ENCODE assay signal across 32 cellular contexts in genomic region chr14:71240154-71240553, GRCh38.
"Had no signal": no experiment of that assay in that cellular context is flagged by ENCODE, and none has a peak within 500 bp of the region (broad histone marks: within the 10 kb centered on the region; RNA-seq: fewer than 3 reads in every experiment).

No MANE protein-coding gene starts in this region.

- ATAC-seq: activated naive CD4-positive, alpha-beta T cell treated with anti-CD3 and anti-CD28 coated beads, Interleukin-2, amount 50 U/mL, for 72 hours; activated T-cell treated with anti-CD3 and anti-CD28 coated beads, Interleukin-2, amount 50 U/mL, for 72 hours; gastrocnemius medialis; mucosa of descending colon; sciatic nerve; stimulated activated naive CD8-positive, alpha-beta T cell treated with anti-CD3 and anti-CD28 coated beads, Interleukin-15, amount 100 ng/mL, for 72 hours had no signal

- H3K9me3 Mint-ChIP-seq: activated naive CD4-positive, alpha-beta T cell treated with anti-CD3 and anti-CD28 coated beads, Interleukin-2, amount 50 U/mL, for 72 hours; brain; nephron; T-helper 1 cell treated with Interleukin-12 subunit alpha and Interleukin-12 subunit beta and Interleukin-4 antibody, amounts not matched to agents 30 μg/mL and 1 μg/mL, for 36 hours had no signal

- H3K27ac ChIP-seq: adrenal gland, ascending aorta, cardiac muscle cell, colonic mucosa, epithelial cell of prostate, gastrocnemius medialis, left ventricle myocardium inferior, ovary, skin epidermis, upper lobe of left lung, VCaP had no signal

- H3K4me1 ChIP-seq: colonic mucosa, gastrocnemius medialis, upper lobe of left lung had no signal

- H3K27me3 ChIP-seq: adrenal gland, ascending aorta, cardiac muscle cell, colonic mucosa, gastrocnemius medialis, ovary, upper lobe of left lung had no signal

- H3K36me3 Mint-ChIP-seq: activated naive CD4-positive, alpha-beta T cell treated with anti-CD3 and anti-CD28 coated beads, Interleukin-2, amount 50 U/mL, for 72 hours; brain had no signal

- H3K27ac Mint-ChIP-seq: activated naive CD4-positive, alpha-beta T cell treated with anti-CD3 and anti-CD28 coated beads, Interleukin-2, amount 50 U/mL, for 72 hours; activated T-cell treated with anti-CD3 and anti-CD28 coated beads, Interleukin-2, amount 50 U/mL, for 72 hours; brain; nephron; progenitor cell of endocrine pancreas; stimulated activated naive CD8-positive, alpha-beta T cell treated with anti-CD3 and anti-CD28 coated beads, Interleukin-15, amount 100 ng/mL, for 72 hours; T-helper 1 cell treated with Interleukin-12 subunit alpha and Interleukin-12 subunit beta and Interleukin-4 antibody, amounts not matched to agents 30 μg/mL and 1 μg/mL, for 36 hours had no signal

- H3K9me3 ChIP-seq: adrenal gland, ascending aorta, colonic mucosa, gastrocnemius medialis, left ventricle myocardium inferior, mucosa of descending colon, ovary, upper lobe of left lung had no signal

- H3K27me3 Mint-ChIP-seq: progenitor cell of endocrine pancreas had no signal

- H3K4me3 ChIP-seq: adrenal gland, ascending aorta, cardiac muscle cell, colonic mucosa, gastrocnemius medialis, left ventricle myocardium inferior, lung, mucosa of descending colon, ovary, skin epidermis, upper lobe of left lung had no signal

- DNase-seq: activated CD4-positive, alpha-beta T cell treated with anti-CD3 and anti-CD28 coated beads for 48 hours; activated CD4-positive, alpha-beta T cell treated with anti-CD3 and anti-CD28 coated beads, Interleukin-2, amount 50 U/mL, for 48 hours; activated naive CD4-positive, alpha-beta T cell; activated T-cell treated with anti-CD3 and anti-CD28 coated beads for 4 hours; activated T-cell treated with anti-CD3 and anti-CD28 coated beads, Interleukin-2, amount 50 U/mL, for 72 hours; adrenal gland; cerebellar nuclear complex; colonic mucosa; effector CD8-positive, alpha-beta T cell; gastrocnemius medialis; glutamatergic neuron; left ventricle myocardium inferior; mucosa of descending colon; ovary; stimulated activated CD4-positive, alpha-beta T cell treated with anti-CD3 and anti-CD28 coated beads, Interleukin-12 subunit alpha, Interleukin-12 subunit beta, amount 100 ng/mL, for 4 hours; stimulated activated CD4-positive, alpha-beta T cell treated with anti-CD3 and anti-CD28 coated beads, Interleukin-4, amount 100 ng/mL, for 1 hour; stimulated activated naive CD8-positive, alpha-beta T cell treated with anti-CD3 and anti-CD28 coated beads, Interleukin-15, amount 100 ng/mL, for 72 hours; substantia nigra; T-helper 9 cell; upper lobe of left lung had no signal

- H3K36me3 ChIP-seq: adrenal gland, ascending aorta, cardiac muscle cell, colonic mucosa, gastrocnemius medialis, left ventricle myocardium inferior, ovary, upper lobe of left lung had no signal

- H3K4me3 Mint-ChIP-seq: activated T-cell treated with anti-CD3 and anti-CD28 coated beads, Interleukin-2, amount 50 U/mL, for 72 hours; brain; nephron; stimulated activated naive CD8-positive, alpha-beta T cell treated with anti-CD3 and anti-CD28 coated beads, Interleukin-15, amount 100 ng/mL, for 72 hours; T-helper 1 cell treated with Interleukin-12 subunit alpha and Interleukin-12 subunit beta and Interleukin-4 antibody, amounts not matched to agents 30 μg/mL and 1 μg/mL, for 36 hours had no signal
